ENCODE assay signal across 8 cellular contexts in genomic region chr17:28334666-28335200, GRCh38. TPM values are rescaled to one million over a fixed set of nuclear protein-coding genes. Genes with fewer than 3 reads are reported as not detected.
A peak's percentile ranks its signal among the peaks of the same experiment; 100 is the strongest.
DNase-seq lines count a peak whose midpoint lies in the region; ATAC-seq, FAIRE-seq and TF ChIP-seq lines count a peak whose summit lies in the region.

No MANE protein-coding gene starts in this region.

- H2BK120ac ChIP-seq in mesenchymal stem cell (ENCODE audit: low read depth, low read length) = no peak overlapping the region

- H3K9ac ChIP-seq in K562 (ENCODE audit: insufficient read depth in 1 of 2, low read depth in 2 of 2, low read length in 2 of 2) = peak overlapping the region; percentile 75 to 92
- H3K9ac ChIP-seq in mesenchymal stem cell (ENCODE audit: low read length) = peak overlapping the region; percentile 99

- peaks cover 33% of the 10 kb centered on the region for H3K79me2 ChIP-seq in K562 (ENCODE audit: control insufficient read depth, insufficient read depth, low read length)

- TF ChIP-seq RAD21 in K562 (CRISPR knock-in tag; conservative IDR thresholded peaks at IDR 0.05 in 1 of 2, IDR thresholded peaks at IDR 0.05 in 1 of 2) = no peak

- no peaks in the 10 kb centered on the region for H3K9me3 ChIP-seq in right atrium auricular region
- no peaks in the 10 kb centered on the region for H3K9me3 ChIP-seq in K562 (replicated peaks; ENCODE audit: control insufficient read depth, insufficient read depth, low read depth, low read length)
- no peaks in the 10 kb centered on the region for H3K9me3 ChIP-seq in mesenchymal stem cell (ENCODE audit: control insufficient read depth, low read length)

- intact Hi-C loops in Right ventricle myocardium superior (cut with DNase I) = no loop called here
- intact Hi-C loops in K562 (cut with micrococcal nuclease) = loop anchor here (2.0 kb wide), 1 partner anchor 16 kb away; the partner anchor contains the start of gene TMEM97

- H2BK12ac ChIP-seq in mesenchymal stem cell (ENCODE audit: low read length in 2 of 2) = no peak overlapping the region

- H2BK5ac ChIP-seq in mesenchymal stem cell (ENCODE audit: low read depth, low read length, poor library complexity, severe bottlenecking) = no peak overlapping the region

- peaks cover 14% of the 10 kb centered on the region for H4K20me1 ChIP-seq in K562 (replicated peaks; ENCODE audit: control insufficient read depth, insufficient read depth, low read length)

- H2AK5ac ChIP-seq in mesenchymal stem cell (ENCODE audit: low read length, severe bottlenecking) = peak overlapping the region; percentile 34

- no peak for TF ChIP-seq EP300 in K562 (IDR thresholded peaks at IDR 0.05; ENCODE audit: low read length)

- H3K4me2 ChIP-seq in K562 (ENCODE audit: insufficient read depth, low read length) (peak overlapping the region; percentile 98), mesenchymal stem cell (ENCODE audit: low read length, poor library complexity, severe bottlenecking) (peak overlapping the region; percentile 87)

- H3K27ac ChIP-seq in right atrium auricular region (peak overlapping the region; percentile 97 to 98), K562 (ENCODE audit: extremely low read depth, low read depth, low read length) (peak overlapping the region; percentile 27; the same call in 2 of the 3 replicates), mesenchymal stem cell (ENCODE audit: low read length, poor library complexity, severe bottlenecking) (peak overlapping the region; percentile 55)

- H3K18ac ChIP-seq in mesenchymal stem cell (ENCODE audit: low read depth in 1 of 2, low read length in 2 of 2) = peak overlapping the region in 1 of 2 experiments; percentile 96

- H4K91ac ChIP-seq in mesenchymal stem cell (ENCODE audit: low read length) = no peak overlapping the region

- TSS peak; percentile 44 for BruUV-seq in K562 (replicated peaks; lab: Mats Ljungman, UMichigan)

- no peak overlapping the region for H2BK15ac ChIP-seq in mesenchymal stem cell (ENCODE audit: low read depth, poor library complexity, severe bottlenecking)

- 2% methylated on average over 18 of the region's 18 CpGs for WGBS in K562 (ENCODE audit: insufficient coverage, low coverage, missing lambda C conversion rate)
- 25% methylated on average over 18 of the region's 18 CpGs for WGBS in mesenchymal stem cell

- H3K23ac ChIP-seq in mesenchymal stem cell (ENCODE audit: low read length in 2 of 2) = peak overlapping the region; percentile 62 to 76

- peaks cover 0 to 55% of the 10 kb centered on the region in 2 donors for H3K4me1 ChIP-seq in right atrium auricular region
- peaks cover 19 to 20% of the 10 kb centered on the region in 2 experiments; a peak in 4 of 5 replicates for H3K4me1 ChIP-seq in K562 (replicated peaks in 1 of 2; ENCODE audit: control insufficient read depth in 2 of 2, insufficient read depth in 2 of 2, low read length in 2 of 2)
- H3K4me1 ChIP-seq in mesenchymal stem cell (ENCODE audit: control insufficient read depth, insufficient read depth, low read depth, low read length) = peaks cover 26% of the 10 kb centered on the region

- POLR2A ChIA-PET in K562 (lab: Yijun Ruan, JAX) = interaction anchor here (0.7 to 6.5 kb wide), 15 partner anchors 9 to 129 kb away, joined by 3 to 62 read pairs (median 5); partner anchors contain the start of genes POLDIP2 and TMEM97

- in situ Hi-C loops in K562 (cut with MboI) = no loop called here

- H2AFZ ChIP-seq in K562 (ENCODE audit: low read depth, low read length) (peak overlapping the region; percentile 88), mesenchymal stem cell (ENCODE audit: low read depth, low read length) (peak overlapping the region; percentile 80)

- TF ChIP-seq CTCF in right atrium auricular region (IDR thresholded peaks at IDR 0.05) (no peak), K562 (IDR thresholded peaks at IDR 0.05 in 2 of 3, conservative IDR thresholded peaks at IDR 0.05 in 1 of 3; ENCODE audit: insufficient read depth in 2 of 3, low read depth in 1 of 3, low read length in 3 of 3) (no peak)

- peak overlapping the region; percentile 78 to 95 for H3K14ac ChIP-seq in mesenchymal stem cell (ENCODE audit: low read length in 2 of 2)

- H3K27me3 ChIP-seq in right atrium auricular region (no peaks in the 10 kb centered on the region), K562 (ENCODE audit: control insufficient read depth in 2 of 2, insufficient read depth in 2 of 2, low read length in 2 of 2) (no peaks in the 10 kb centered on the region), mesenchymal stem cell (ENCODE audit: control insufficient read depth in 1 of 2, insufficient read depth in 1 of 2, low read length in 2 of 2) (no peaks in the 10 kb centered on the region)

- ATAC-seq in Right ventricle myocardium superior (ENCODE audit: poor library complexity) = no peak
- no peak for ATAC-seq in K562

- DNase-seq in right atrium auricular region (ENCODE audit: low spot score) (no peak), Right ventricle myocardium superior (no peak), K562 (ENCODE audit: extremely low read depth in 1 of 4, low spot score in 3 of 4) (no peak), mesenchymal stem cell (no peak), mesenteric fat pad (ENCODE audit: low spot score) (no peak), T1000 (lab: John Stamatoyannopoulos, UW) (no peak), COR-L47 (lab: John Stamatoyannopoulos, UW) (no peak), NCI-H510A treated with DMSO at 0.1 percent for 48 hours (lab: John Stamatoyannopoulos, UW) (no peak)

- H4K8ac ChIP-seq in mesenchymal stem cell (ENCODE audit: low read length) = peak overlapping the region; percentile 87

- no peak for TF ChIP-seq POLR2A in K562 (conservative IDR thresholded peaks at IDR 0.05)

- H3K79me1 ChIP-seq in mesenchymal stem cell (replicated peaks; ENCODE audit: low read length, poor library complexity, severe bottlenecking) = peaks cover 40% of the 10 kb centered on the region

- H3K4me3 ChIP-seq in right atrium auricular region (peak overlapping the region; percentile 88 to 95), K562 (peak overlapping the region; percentile 95), mesenchymal stem cell (ENCODE audit: insufficient read depth in 1 of 2, low read depth in 1 of 2, low read length in 2 of 2) (peak overlapping the region; percentile 93 to 97)

- H3K36me3 ChIP-seq in right atrium auricular region (peaks cover 24% of the 10 kb centered on the region), K562 (ENCODE audit: control insufficient read depth, insufficient read depth, low read length) (peaks cover 20% of the 10 kb centered on the region; the same call in 2 of the 3 replicates), mesenchymal stem cell (ENCODE audit: control insufficient read depth in 1 of 2, insufficient read depth in 2 of 2, low read depth in 1 of 2, low read length in 2 of 2) (peaks cover 26 to 28% of the 10 kb centered on the region in 2 experiments)

- no peak for FAIRE-seq in K562 (lab: Jason Lieb, UNC)

- H3K4ac ChIP-seq in mesenchymal stem cell (ENCODE audit: low read depth in 1 of 2, low read length in 2 of 2) = peak overlapping the region; percentile 52 to 71

- CTCF ChIA-PET in K562 (lab: Yijun Ruan, JAX; ENCODE audit: low intra/inter-chr PET ratio) = no interaction called here

- H3K9me1 ChIP-seq in K562 (ENCODE audit: control insufficient read depth, insufficient read depth, low read length) = no peaks in the 10 kb centered on the region

RNA-seq across cellular contexts. Expression of gene IFT20, which starts 0.5 kb away (rescaled TPM):
- 10 to 100 TPM; 15.6 to 19.6 TPM for total RNA-seq in right atrium auricular region
- total RNA-seq in Right ventricle myocardium superior = 11.2 TPM
- total RNA-seq in K562 (2011; cell fraction: chromatin; rRNA removed; ENCODE audit: low replicate concordance) = 58.5 and 63.2 TPM in 2 replicates
- 42.5 and 42.8 TPM in 2 replicates for total RNA-seq in K562 (2011; cell fraction: nucleolus; rRNA removed)
- 44.1 and 49.8 TPM in 2 replicates for total RNA-seq in K562 (2011; cell fraction: nucleoplasm; rRNA removed)
- 25.1 and 25.5 TPM in 2 replicates for total RNA-seq in K562 (2014; rRNA removed)
- 20.9 and 26.8 TPM in 2 replicates for total RNA-seq in K562 (2014; rRNA removed; fragmentation: Illumina TruSeq; extraction: Trizol)
- total RNA-seq in K562 (2015; rRNA removed; fragmentation: Illumina TruSeq; extraction: Trizol) = 14.3 and 14.6 TPM in 2 replicates
- total RNA-seq in K562 (2021) = 20.1 and 25.2 TPM in 2 replicates
- polyA plus RNA-seq in K562 (2011; rRNA removed) = 35.8 and 38.6 TPM in 2 replicates
- polyA plus RNA-seq in K562 (2011; cell fraction: cytosol; rRNA removed) = 15.7 and 17.9 TPM in 2 replicates
- polyA plus RNA-seq in K562 (2011; cell fraction: nucleus; rRNA removed) = 54.6 and 62.4 TPM in 2 replicates
- 20.5 and 42.0 TPM in 2 replicates for polyA plus RNA-seq in K562 (2012)
- 19.0 and 19.4 TPM in 2 replicates for polyA plus RNA-seq in K562 (2014; fragmentation: Illumina TruSeq; extraction: Trizol)
- 10 to 100 TPM; 11.2 to 17.7 TPM for polyA plus RNA-seq in K562 (2014; fragmentation: Nextera tagmentation; extraction: Ambion mirVana)
- 37.6 and 45.4 TPM in 2 replicates for polyA plus RNA-seq in K562 (2014; rRNA removed)
- 9.2 and 9.9 TPM in 2 replicates for polyA minus RNA-seq in K562 (2011; rRNA and poly(A)+ RNA removed)
- 4.6 and 7.2 TPM in 2 replicates for polyA minus RNA-seq in K562 (2011; cell fraction: cytosol; rRNA and poly(A)+ RNA removed)
- polyA minus RNA-seq in K562 (2011; cell fraction: nucleus; rRNA and poly(A)+ RNA removed) = 10.8 and 16.7 TPM in 2 replicates
- polyA plus RNA-seq in mesenchymal stem cell (2013, experiment 1 of 2) = 71.7 TPM
- polyA plus RNA-seq in mesenchymal stem cell (2013, experiment 2 of 2) = 73.0 TPM
- 31.3 TPM for total RNA-seq in mesenteric fat pad

RNA-seq across cellular contexts. Expression of gene TNFAIP1, which starts 0.8 kb away (rescaled TPM):
- 10 to 100 TPM; 28.1 to 47.6 TPM for total RNA-seq in right atrium auricular region
- 33.8 TPM for total RNA-seq in Right ventricle myocardium superior
- 14.5 and 38.2 TPM in 2 replicates for total RNA-seq in K562 (2011; cell fraction: chromatin; rRNA removed; ENCODE audit: low replicate concordance)
- 22.8 and 26.7 TPM in 2 replicates for total RNA-seq in K562 (2011; cell fraction: nucleolus; rRNA removed)
- total RNA-seq in K562 (2011; cell fraction: nucleoplasm; rRNA removed) = 22.7 and 28.9 TPM in 2 replicates
- total RNA-seq in K562 (2014; rRNA removed) = 9.0 and 15.1 TPM in 2 replicates
- 6.3 and 8.2 TPM in 2 replicates for total RNA-seq in K562 (2014; rRNA removed; fragmentation: Illumina TruSeq; extraction: Trizol)
- total RNA-seq in K562 (2015; rRNA removed; fragmentation: Illumina TruSeq; extraction: Trizol) = 7.7 and 8.0 TPM in 2 replicates
- 18.9 and 20.1 TPM in 2 replicates for total RNA-seq in K562 (2021)
- 13.7 and 18.8 TPM in 2 replicates for polyA plus RNA-seq in K562 (2011; rRNA removed)
- polyA plus RNA-seq in K562 (2011; cell fraction: cytosol; rRNA removed) = 10.8 and 23.2 TPM in 2 replicates
- 40.2 and 69.4 TPM in 2 replicates for polyA plus RNA-seq in K562 (2011; cell fraction: nucleus; rRNA removed)
- 11.5 and 17.0 TPM in 2 replicates for polyA plus RNA-seq in K562 (2012)
- 15.2 and 15.4 TPM in 2 replicates for polyA plus RNA-seq in K562 (2014; fragmentation: Illumina TruSeq; extraction: Trizol)
- polyA plus RNA-seq in K562 (2014; fragmentation: Nextera tagmentation; extraction: Ambion mirVana) = 1 to 10 TPM; 2.1 to 2.9 TPM
- polyA plus RNA-seq in K562 (2014; rRNA removed) = 8.1 and 15.4 TPM in 2 replicates
- 7.3 and 16.7 TPM in 2 replicates for polyA minus RNA-seq in K562 (2011; rRNA and poly(A)+ RNA removed)
- polyA minus RNA-seq in K562 (2011; cell fraction: cytosol; rRNA and poly(A)+ RNA removed) = 21.0 and 35.8 TPM in 2 replicates
- 12.4 and 16.7 TPM in 2 replicates for polyA minus RNA-seq in K562 (2011; cell fraction: nucleus; rRNA and poly(A)+ RNA removed)
- 49.4 TPM for polyA plus RNA-seq in mesenchymal stem cell (2013, experiment 1 of 2)
- 49.9 TPM for polyA plus RNA-seq in mesenchymal stem cell (2013, experiment 2 of 2)
- 61.3 TPM for total RNA-seq in mesenteric fat pad

RNA-seq across cellular contexts. Expression of gene TMEM97, which starts 15.7 kb away (rescaled TPM):
- total RNA-seq in right atrium auricular region (1 to 10 TPM; 3.2 to 3.4 TPM), Right ventricle myocardium superior (2.0 TPM), K562 (2014; rRNA removed) (59.6 and 71.8 TPM in 2 replicates), K562 (2014; rRNA removed; fragmentation: Illumina TruSeq; extraction: Trizol) (83.1 and 87.7 TPM in 2 replicates), K562 (2015; rRNA removed; fragmentation: Illumina TruSeq; extraction: Trizol) (72.0 and 74.0 TPM in 2 replicates), K562 (2021) (65.3 and 67.5 TPM in 2 replicates), mesenteric fat pad (3.1 TPM)
- 75.7 and 97.1 TPM in 2 replicates for total RNA-seq in K562 (2011; cell fraction: chromatin; rRNA removed; ENCODE audit: low replicate concordance)
- total RNA-seq in K562 (2011; cell fraction: nucleolus; rRNA removed) = 85.3 and 101 TPM in 2 replicates
- total RNA-seq in K562 (2011; cell fraction: nucleoplasm; rRNA removed) = 131 and 163 TPM in 2 replicates
- polyA plus RNA-seq in K562 (2011; rRNA removed) (88.3 and 117 TPM in 2 replicates), K562 (2014; fragmentation: Illumina TruSeq; extraction: Trizol) (89.6 and 121 TPM in 2 replicates), K562 (2014; fragmentation: Nextera tagmentation; extraction: Ambion mirVana) (10 to 100 TPM; 76.0 to 95.3 TPM), K562 (2014; rRNA removed) (34.6 and 44.9 TPM in 2 replicates)
- 45.5 and 66.1 TPM in 2 replicates for polyA plus RNA-seq in K562 (2011; cell fraction: cytosol; rRNA removed)
- 24.8 and 32.2 TPM in 2 replicates for polyA plus RNA-seq in K562 (2011; cell fraction: nucleus; rRNA removed)
- 40.4 and 49.6 TPM in 2 replicates for polyA plus RNA-seq in K562 (2012)
- polyA minus RNA-seq in K562 (2011; rRNA and poly(A)+ RNA removed) = 66.9 and 80.3 TPM in 2 replicates
- polyA minus RNA-seq in K562 (2011; cell fraction: cytosol; rRNA and poly(A)+ RNA removed) = 31.5 and 44.4 TPM in 2 replicates
- 12.5 and 15.9 TPM in 2 replicates for polyA minus RNA-seq in K562 (2011; cell fraction: nucleus; rRNA and poly(A)+ RNA removed)
- polyA plus RNA-seq in mesenchymal stem cell (2013, experiment 1 of 2) = 174 TPM
- 170 TPM for polyA plus RNA-seq in mesenchymal stem cell (2013, experiment 2 of 2)

RNA-seq across cellular contexts. Expression of gene POLDIP2, which starts 22.6 kb away (rescaled TPM):
- total RNA-seq in right atrium auricular region = 100 to 1,000 TPM in 1 of 2 donors, 10 to 100 TPM in 1; 98.9 to 108 TPM
- 158 TPM for total RNA-seq in Right ventricle myocardium superior
- 13.2 and 36.1 TPM in 2 replicates for total RNA-seq in K562 (2011; cell fraction: chromatin; rRNA removed; ENCODE audit: low replicate concordance)
- total RNA-seq in K562 (2011; cell fraction: nucleolus; rRNA removed) = 33.4 and 34.0 TPM in 2 replicates
- total RNA-seq in K562 (2011; cell fraction: nucleoplasm; rRNA removed) = 27.2 and 30.3 TPM in 2 replicates
- total RNA-seq in K562 (2014; rRNA removed) = 121 and 122 TPM in 2 replicates
- total RNA-seq in K562 (2014; rRNA removed; fragmentation: Illumina TruSeq; extraction: Trizol) = 59.5 and 62.7 TPM in 2 replicates
- 70.6 and 71.4 TPM in 2 replicates for total RNA-seq in K562 (2015; rRNA removed; fragmentation: Illumina TruSeq; extraction: Trizol)
- 106 and 108 TPM in 2 replicates for total RNA-seq in K562 (2021)
- polyA plus RNA-seq in K562 (2011; rRNA removed) = 64.6 and 105 TPM in 2 replicates
- polyA plus RNA-seq in K562 (2011; cell fraction: cytosol; rRNA removed) = 64.6 and 142 TPM in 2 replicates
- 48.3 and 71.0 TPM in 2 replicates for polyA plus RNA-seq in K562 (2011; cell fraction: nucleus; rRNA removed)
- polyA plus RNA-seq in K562 (2012) = 89.9 and 120 TPM in 2 replicates
- polyA plus RNA-seq in K562 (2014; fragmentation: Illumina TruSeq; extraction: Trizol) = 127 and 137 TPM in 2 replicates
- polyA plus RNA-seq in K562 (2014; fragmentation: Nextera tagmentation; extraction: Ambion mirVana) = 10 to 100 TPM; 22.0 to 25.1 TPM
- 104 and 109 TPM in 2 replicates for polyA plus RNA-seq in K562 (2014; rRNA removed)
- 31.5 and 60.7 TPM in 2 replicates for polyA minus RNA-seq in K562 (2011; rRNA and poly(A)+ RNA removed)
- polyA minus RNA-seq in K562 (2011; cell fraction: cytosol; rRNA and poly(A)+ RNA removed) = 27.9 and 61.6 TPM in 2 replicates
- 14.4 and 16.8 TPM in 2 replicates for polyA minus RNA-seq in K562 (2011; cell fraction: nucleus; rRNA and poly(A)+ RNA removed)
- polyA plus RNA-seq in mesenchymal stem cell (2013, experiment 1 of 2) = 67.8 TPM
- polyA plus RNA-seq in mesenchymal stem cell (2013, experiment 2 of 2) = 67.2 TPM
- total RNA-seq in mesenteric fat pad = 79.3 TPM

RNA-seq across cellular contexts. Expression of gene SEBOX, which starts 30.3 kb away (rescaled TPM):
- total RNA-seq in right atrium auricular region (not detected), Right ventricle myocardium superior (not detected), K562 (2014; rRNA removed) (not detected in 2 replicates), K562 (2014; rRNA removed; fragmentation: Illumina TruSeq; extraction: Trizol) (not detected in 2 replicates), K562 (2015; rRNA removed; fragmentation: Illumina TruSeq; extraction: Trizol) (not detected in 2 replicates), K562 (2021) (not detected in 2 replicates), mesenteric fat pad (not detected)
- not detected in 2 replicates for total RNA-seq in K562 (2011; cell fraction: chromatin; rRNA removed; ENCODE audit: low replicate concordance)
- total RNA-seq in K562 (2011; cell fraction: nucleolus; rRNA removed) = not detected in 2 replicates
- not detected in 2 replicates for total RNA-seq in K562 (2011; cell fraction: nucleoplasm; rRNA removed)
- polyA plus RNA-seq in K562 (2011; rRNA removed) (not detected in 2 replicates), K562 (2014; fragmentation: Illumina TruSeq; extraction: Trizol) (not detected in 2 replicates), K562 (2014; fragmentation: Nextera tagmentation; extraction: Ambion mirVana) (not detected), K562 (2014; rRNA removed) (not detected in 2 replicates)
- polyA plus RNA-seq in K562 (2011; cell fraction: cytosol; rRNA removed) = not detected in 2 replicates
- polyA plus RNA-seq in K562 (2011; cell fraction: nucleus; rRNA removed) = not detected in 2 replicates
- not detected in 2 replicates for polyA plus RNA-seq in K562 (2012)
- not detected in 2 replicates for polyA minus RNA-seq in K562 (2011; rRNA and poly(A)+ RNA removed)
- polyA minus RNA-seq in K562 (2011; cell fraction: cytosol; rRNA and poly(A)+ RNA removed) = not detected in 2 replicates
- polyA minus RNA-seq in K562 (2011; cell fraction: nucleus; rRNA and poly(A)+ RNA removed) = not detected in 2 replicates
- not detected for polyA plus RNA-seq in mesenchymal stem cell (2013, experiment 1 of 2)
- polyA plus RNA-seq in mesenchymal stem cell (2013, experiment 2 of 2) = not detected

Comparison
In these comparisons a context has a peak if more than half of its experiments do, and no peak if none do; other contexts are left out.
1. H3K27ac ChIP-seq: peak in every context shown above with its lines; median percentile 98 in right atrium auricular region; 55 in mesenchymal stem cell; 27 in K562.
2. RNA of gene TMEM97, which starts 15.7 kb away (total RNA-seq): 59.6 to 163 TPM in K562; 3.2 to 3.4 TPM in right atrium auricular region, 3.1 TPM in mesenteric fat pad (single experiment) and 2.0 TPM in Right ventricle myocardium superior (single experiment); every median in the first group is over 10 times any median in the second.
3. Peak in every context shown above with its lines, with median percentiles within 50 percentile points of each other: H3K4me3 ChIP-seq.